In the genomic region with DNA sequence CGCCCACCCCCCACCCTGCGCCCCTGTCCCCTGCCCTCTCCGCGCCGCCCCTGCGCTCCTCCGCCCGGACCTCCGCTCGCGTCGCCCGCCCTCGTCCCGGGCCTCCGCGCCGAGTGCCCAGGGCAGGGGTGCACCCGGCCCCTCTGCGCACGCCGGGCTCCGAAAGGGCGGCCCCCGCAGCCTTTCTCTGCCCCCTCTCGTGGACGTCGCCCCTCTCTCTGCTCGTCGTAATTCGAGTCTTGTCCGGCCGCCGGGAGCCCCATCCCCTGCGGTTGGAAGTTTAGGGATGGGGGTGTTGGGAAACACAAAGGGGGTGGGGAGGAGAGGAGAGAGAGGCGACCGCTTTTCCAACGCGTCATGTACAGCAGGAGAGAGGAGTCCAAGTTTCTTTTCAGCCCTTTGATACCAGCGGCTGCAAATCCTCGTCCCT, we compare ENCODE assay signal across 7 cellular contexts. TPM values are rescaled to one million over a fixed set of nuclear protein-coding genes. Genes with fewer than 3 reads are reported as not detected.
DNase-seq lines count a peak whose midpoint lies in the region; ATAC-seq and TF ChIP-seq lines count a peak whose summit lies in the region.

No MANE protein-coding gene starts in this region.

- H3K9me3 Mint-ChIP-seq in activated naive CD8-positive, alpha-beta T cell treated with anti-CD3 and anti-CD28 coated beads, Interleukin-2, amount 50 U/mL, for 24 hours, result peaks cover 6% of the 10 kb centered on the region

- peaks cover 25% of the 10 kb centered on the region for H3K4me1 ChIP-seq in Karpas-422 (ENCODE audit: low read length)
- H3K4me1 ChIP-seq in right atrium auricular region, result peaks cover 0 to 23% of the 10 kb centered on the region in 2 donors
- peaks cover 37% of the 10 kb centered on the region for H3K4me1 ChIP-seq in psoas muscle

- TF ChIP-seq CTCF in right atrium auricular region (IDR thresholded peaks at IDR 0.05) (no peak), psoas muscle (IDR thresholded peaks at IDR 0.05) (no peak)

- in situ Hi-C loops in G401 (cut with HindIII; ENCODE audit: low sequenced_read_pairs), result no loop called here

- ATAC-seq in GM21447 (IDR thresholded peaks at IDR 0.05; ENCODE audit: unreplicated experiment), result peak; percentile 14
- ATAC-seq in activated naive CD8-positive, alpha-beta T cell treated with anti-CD3 and anti-CD28 coated beads, Interleukin-2, amount 50 U/mL, for 24 hours, result peak; percentile 21
- peak; percentile 46 to 55 (median 48) for ATAC-seq in psoas muscle

- H3K4me3 ChIP-seq in Karpas-422 (ENCODE audit: low read length) (peak overlapping the region; percentile 85), right atrium auricular region (peak overlapping the region; percentile 77 to 78), psoas muscle (peak overlapping the region; percentile 95)

- peaks cover 2% of the 10 kb centered on the region for H3K36me3 Mint-ChIP-seq in activated naive CD8-positive, alpha-beta T cell treated with anti-CD3 and anti-CD28 coated beads, Interleukin-2, amount 50 U/mL, for 24 hours (ENCODE audit: low read depth)

- H3K27ac Mint-ChIP-seq in activated naive CD8-positive, alpha-beta T cell treated with anti-CD3 and anti-CD28 coated beads, Interleukin-2, amount 50 U/mL, for 24 hours, result peak overlapping the region; percentile 90

- peak overlapping the region; percentile 77 for H3K9ac ChIP-seq in Karpas-422 (ENCODE audit: low read length)

- H3K27ac ChIP-seq in Karpas-422 (ENCODE audit: low read length) (no peak overlapping the region), right atrium auricular region (peak overlapping the region; percentile 89 to 92), psoas muscle (peak overlapping the region; percentile 89)

- no peaks in the 10 kb centered on the region for H3K79me2 ChIP-seq in Karpas-422 (ENCODE audit: low read length)

- H3K36me3 ChIP-seq in Karpas-422 (ENCODE audit: insufficient read depth, low read length) (no peaks in the 10 kb centered on the region), right atrium auricular region (no peaks in the 10 kb centered on the region), psoas muscle (ENCODE audit: insufficient read depth in 1 of 2, low read depth in 1 of 2) (no peaks in the 10 kb centered on the region)

- peaks cover 50% of the 10 kb centered on the region for H3K4me1 Mint-ChIP-seq in activated naive CD8-positive, alpha-beta T cell treated with anti-CD3 and anti-CD28 coated beads, Interleukin-2, amount 50 U/mL, for 24 hours

- peak overlapping the region; percentile 84 for H3K4me3 Mint-ChIP-seq in activated naive CD8-positive, alpha-beta T cell treated with anti-CD3 and anti-CD28 coated beads, Interleukin-2, amount 50 U/mL, for 24 hours

- H3K27me3 ChIP-seq in Karpas-422 (ENCODE audit: low read length), result no peaks in the 10 kb centered on the region
- no peaks in the 10 kb centered on the region for H3K27me3 ChIP-seq in right atrium auricular region
- no peaks in the 10 kb centered on the region for H3K27me3 ChIP-seq in psoas muscle (ENCODE audit: insufficient read depth in 3 of 3, low read length in 2 of 3)

- no peak overlapping the region; the same call in 1 of the 2 replicates for H2AFZ ChIP-seq in Karpas-422 (ENCODE audit: low read length)

- H3K9me3 ChIP-seq in Karpas-422 (ENCODE audit: low read length) (no peaks in the 10 kb centered on the region), right atrium auricular region (peaks cover 0 to 3% of the 10 kb centered on the region in 2 donors), psoas muscle (no peaks in the 10 kb centered on the region)

- DNase-seq in G401 (ENCODE audit: low spot score) (peak; percentile 51), Karpas-422 (no peak), right atrium auricular region (ENCODE audit: low spot score) (no peak), psoas muscle (peak in 1 of 2 donors; percentile 72), GF-D8 (lab: John Stamatoyannopoulos, UW) (no peak)
- no peak for DNase-seq in activated naive CD8-positive, alpha-beta T cell treated with anti-CD3 and anti-CD28 coated beads, Interleukin-2, amount 50 U/mL, for 24 hours

- peaks cover 42% of the 10 kb centered on the region for H4K20me1 ChIP-seq in Karpas-422 (ENCODE audit: insufficient read depth, low read depth, low read length)

- no peaks in the 10 kb centered on the region for H3K27me3 Mint-ChIP-seq in activated naive CD8-positive, alpha-beta T cell treated with anti-CD3 and anti-CD28 coated beads, Interleukin-2, amount 50 U/mL, for 24 hours

- peak overlapping the region; percentile 92 for H3K4me2 ChIP-seq in Karpas-422 (ENCODE audit: low read depth, low read length, poor library complexity, severe bottlenecking)

- intact Hi-C loops in psoas muscle (cut with DNase I), result loop anchor here (2.0 to 10.0 kb wide), 7 partner anchors 150 to 413 kb away; no protein-coding TSS in a partner anchor

- H3K9me2 ChIP-seq in Karpas-422 (replicated peaks; ENCODE audit: insufficient read depth, low read length), result no peaks in the 10 kb centered on the region

- WGBS in psoas muscle, 3 donors, result 0 to 2% (median 0%) methylated on average over 27 to 41 of the region's 41 CpGs

RNA-seq across cellular contexts. Expression of gene GALNT2, which starts 0.4 kb away (rescaled TPM):
- total RNA-seq in G401 (2014; rRNA removed; shearing (Covaris generic)), result 36.7 and 42.8 TPM in 2 replicates
- total RNA-seq in Karpas-422 (2014; rRNA removed; shearing (Covaris generic); ENCODE audit: low replicate concordance), result 2.7 and 4.4 TPM in 2 replicates
- 10 to 100 TPM; 29.9 to 39.5 TPM for total RNA-seq in right atrium auricular region
- total RNA-seq in psoas muscle, result 10 to 100 TPM; 49.4 to 88.7 (median 79.6) TPM
- polyA plus RNA-seq in psoas muscle, result 10 to 100 TPM; 43.7 to 77.0 (median 63.8) TPM
